In the genomic region with DNA sequence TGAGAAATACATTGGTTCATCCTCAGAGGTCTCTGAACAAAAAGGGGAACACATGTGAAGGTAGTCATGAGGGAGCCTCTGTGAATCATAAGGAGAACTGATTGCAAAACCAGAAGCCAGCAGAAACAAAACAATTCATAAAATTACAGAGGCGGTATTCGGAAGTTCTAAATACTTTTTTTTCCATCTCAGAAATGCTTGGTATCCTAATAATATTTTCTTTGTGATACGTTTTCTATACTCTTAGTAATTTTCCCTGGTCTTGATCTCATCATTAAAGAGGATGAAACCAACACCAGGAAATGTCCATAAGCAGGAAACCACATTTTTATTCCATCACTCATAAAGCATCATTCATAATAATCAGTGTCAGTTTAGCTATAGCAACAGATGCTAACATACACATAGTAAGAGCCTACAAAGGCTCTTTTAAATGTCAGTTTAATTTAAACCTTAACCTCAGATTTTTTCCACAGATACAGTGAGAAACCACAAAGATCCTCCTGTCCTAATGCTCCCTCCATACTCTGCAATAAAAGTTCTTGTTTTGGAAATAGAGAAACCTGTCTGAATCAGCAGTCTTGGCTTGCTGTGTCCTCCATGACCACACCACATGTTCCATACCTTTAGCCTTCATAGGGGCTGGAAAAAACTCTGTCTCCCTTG, we compare ENCODE assay signal across 1 cellular context.
TF ChIP-seq lines count a peak whose summit lies in the region.

No MANE protein-coding gene starts in this region.

TF ChIP-seq in K562, 482 proteins besides CTCF, POLR2A, EP300 and RAD21 (continued from another document and continues in another):
- no peak for TF ChIP-seq HINFP (tag; conservative IDR thresholded peaks at IDR 0.05; ENCODE audit: low read depth)
- TF ChIP-seq RFX1 (IDR thresholded peaks at IDR 0.05) = peak; percentile 45; the same call in 1 of the 2 replicates
- TF ChIP-seq ZNF830 (CRISPR knock-in tag; IDR thresholded peaks at IDR 0.05) = no peak
- no peak for TF ChIP-seq PHF8 (IDR thresholded peaks at IDR 0.05; ENCODE audit: borderline replicate concordance, low read length)
- TF ChIP-seq MAFG (tag; conservative IDR thresholded peaks at IDR 0.05) = peak; percentile 23; the same call in 1 of the 2 replicates
- no peak for TF ChIP-seq NR2F6 (CRISPR knock-in tag; IDR thresholded peaks at IDR 0.05)
- no peak for TF ChIP-seq SAFB (IDR thresholded peaks at IDR 0.05; ENCODE audit: borderline replicate concordance, low read depth, low read length)
- TF ChIP-seq, protein P1, sequence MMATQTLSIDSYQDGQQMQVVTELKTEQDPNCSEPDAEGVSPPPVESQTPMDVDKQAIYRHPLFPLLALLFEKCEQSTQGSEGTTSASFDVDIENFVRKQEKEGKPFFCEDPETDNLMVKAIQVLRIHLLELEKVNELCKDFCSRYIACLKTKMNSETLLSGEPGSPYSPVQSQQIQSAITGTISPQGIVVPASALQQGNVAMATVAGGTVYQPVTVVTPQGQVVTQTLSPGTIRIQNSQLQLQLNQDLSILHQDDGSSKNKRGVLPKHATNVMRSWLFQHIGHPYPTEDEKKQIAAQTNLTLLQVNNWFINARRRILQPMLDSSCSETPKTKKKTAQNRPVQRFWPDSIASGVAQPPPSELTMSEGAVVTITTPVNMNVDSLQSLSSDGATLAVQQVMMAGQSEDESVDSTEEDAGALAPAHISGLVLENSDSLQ (IDR thresholded peaks at IDR 0.05) = peak; percentile 80
- TF ChIP-seq FOSL1 (tag; conservative IDR thresholded peaks at IDR 0.05) = peak; percentile 78
- TF ChIP-seq NR2C1 (IDR thresholded peaks at IDR 0.05) = no peak
- peak; percentile 38; the same call in 1 of the 2 replicates for TF ChIP-seq NR2C1 (tag; IDR thresholded peaks at IDR 0.05)
- 0 out of 4 replicates have a peak, but pooled peaks of 1 of the 2 experiments have one; percentile 33 for TF ChIP-seq MLLT1 (IDR thresholded peaks at IDR 0.05)
- no peak for TF ChIP-seq RB1 (IDR thresholded peaks at IDR 0.05; ENCODE audit: low read depth)
- no peak for TF ChIP-seq ZC3H4 (CRISPR knock-in tag; IDR thresholded peaks at IDR 0.05; ENCODE audit: borderline replicate concordance)
- 0 out of 2 replicates have a peak, but pooled peaks have one; percentile 17 for TF ChIP-seq ZFX (CRISPR knock-in tag; IDR thresholded peaks at IDR 0.05)
- TF ChIP-seq MCM3 (IDR thresholded peaks at IDR 0.05) = no peak
- no peak for TF ChIP-seq PYGO2 (tag; IDR thresholded peaks at IDR 0.05)
- TF ChIP-seq GABPA (tag; conservative IDR thresholded peaks at IDR 0.05; ENCODE audit: low read depth) = peak; percentile 60
- TF ChIP-seq MNT (conservative IDR thresholded peaks at IDR 0.05) = 0 out of 4 replicates have a peak, but pooled peaks of 1 of the 2 experiments have one; percentile 10
- TF ChIP-seq SRF (CRISPR knock-in tag; IDR thresholded peaks at IDR 0.05) = peak in 1 of 2 experiments; percentile 48; a peak in 1 of 4 replicates
- peak; percentile 55; the same call in 1 of the 2 replicates for TF ChIP-seq RNF2 (IDR thresholded peaks at IDR 0.05)
- no peak for TF ChIP-seq PBX2 (CRISPR knock-in tag; IDR thresholded peaks at IDR 0.05; ENCODE audit: low read depth)
- peak; percentile 80 for TF ChIP-seq PBX2 (tag; conservative IDR thresholded peaks at IDR 0.05; ENCODE audit: low read depth)
- TF ChIP-seq DIDO1 (tag; IDR thresholded peaks at IDR 0.05; ENCODE audit: low read depth) = no peak
- TF ChIP-seq ZNF766 (CRISPR knock-in tag; conservative IDR thresholded peaks at IDR 0.05) = peak; percentile 21; the same call in 1 of the 2 replicates
- TF ChIP-seq CEBPB (tag; IDR thresholded peaks at IDR 0.05) = peak; percentile 69
- no peak for TF ChIP-seq RHOXF2B (CRISPR knock-in tag; conservative IDR thresholded peaks at IDR 0.05)
- peak; percentile 59; the same call in 1 of the 2 replicates for TF ChIP-seq MYNN (IDR thresholded peaks at IDR 0.05)
- TF ChIP-seq MYNN (CRISPR knock-in tag; IDR thresholded peaks at IDR 0.05) = no peak
- TF ChIP-seq SOX6 (IDR thresholded peaks at IDR 0.05) = peak; percentile 17; the same call in 1 of the 2 replicates
- peak; percentile 20; the same call in 1 of the 2 replicates for TF ChIP-seq JUND (IDR thresholded peaks at IDR 0.05; ENCODE audit: borderline replicate concordance, low read depth, low read length)
- no peak for TF ChIP-seq JUND (tag; IDR thresholded peaks at IDR 0.05; ENCODE audit: borderline replicate concordance, low read depth, low read length)
- TF ChIP-seq VEZF1 (CRISPR knock-in tag; IDR thresholded peaks at IDR 0.05) = no peak
- TF ChIP-seq NFE2L1 (tag; IDR thresholded peaks at IDR 0.05; ENCODE audit: borderline replicate concordance, low read depth) = no peak
- TF ChIP-seq MYBL2 (IDR thresholded peaks at IDR 0.05; ENCODE audit: low read depth) = no peak
- no peak for TF ChIP-seq MYBL2 (CRISPR knock-in tag; IDR thresholded peaks at IDR 0.05; ENCODE audit: borderline replicate concordance)
- TF ChIP-seq, protein P2, sequence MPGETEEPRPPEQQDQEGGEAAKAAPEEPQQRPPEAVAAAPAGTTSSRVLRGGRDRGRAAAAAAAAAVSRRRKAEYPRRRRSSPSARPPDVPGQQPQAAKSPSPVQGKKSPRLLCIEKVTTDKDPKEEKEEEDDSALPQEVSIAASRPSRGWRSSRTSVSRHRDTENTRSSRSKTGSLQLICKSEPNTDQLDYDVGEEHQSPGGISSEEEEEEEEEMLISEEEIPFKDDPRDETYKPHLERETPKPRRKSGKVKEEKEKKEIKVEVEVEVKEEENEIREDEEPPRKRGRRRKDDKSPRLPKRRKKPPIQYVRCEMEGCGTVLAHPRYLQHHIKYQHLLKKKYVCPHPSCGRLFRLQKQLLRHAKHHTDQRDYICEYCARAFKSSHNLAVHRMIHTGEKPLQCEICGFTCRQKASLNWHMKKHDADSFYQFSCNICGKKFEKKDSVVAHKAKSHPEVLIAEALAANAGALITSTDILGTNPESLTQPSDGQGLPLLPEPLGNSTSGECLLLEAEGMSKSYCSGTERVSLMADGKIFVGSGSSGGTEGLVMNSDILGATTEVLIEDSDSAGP (CRISPR knock-in tag; IDR thresholded peaks at IDR 0.05) = no peak
- no peak for TF ChIP-seq PURB (CRISPR knock-in tag; IDR thresholded peaks at IDR 0.05; ENCODE audit: low read depth)
- TF ChIP-seq TARDBP (IDR thresholded peaks at IDR 0.05) = no peak
- TF ChIP-seq GTF2F1 (IDR thresholded peaks at IDR 0.05; ENCODE audit: low read depth, low read length) = no peak
- peak; percentile 48; the same call in 1 of the 2 replicates for TF ChIP-seq LEF1 (IDR thresholded peaks at IDR 0.05)
- TF ChIP-seq FOXJ2 (tag; IDR thresholded peaks at IDR 0.05) = peak; percentile 74
- TF ChIP-seq ASH1L (IDR thresholded peaks at IDR 0.05; ENCODE audit: borderline replicate concordance, low read depth, partially characterized antibody) = no peak
- no peak for TF ChIP-seq ZBTB43 (CRISPR knock-in tag; IDR thresholded peaks at IDR 0.05)
- TF ChIP-seq PHF20 (IDR thresholded peaks at IDR 0.05; ENCODE audit: partially characterized antibody) = no peak
- TF ChIP-seq ATF1 (CRISPR knock-in tag; IDR thresholded peaks at IDR 0.05) = no peak
- TF ChIP-seq ATF1 (tag; IDR thresholded peaks at IDR 0.05) = peak; percentile 10; the same call in 1 of the 2 replicates
- no peak for TF ChIP-seq MYC (IDR thresholded peaks at IDR 0.05; ENCODE audit: low read depth, low read length)
- TF ChIP-seq MYC (CRISPR knock-in tag; IDR thresholded peaks at IDR 0.05; ENCODE audit: borderline replicate concordance, low read depth) = no peak
- no peak for TF ChIP-seq ID3 (CRISPR knock-in tag; IDR thresholded peaks at IDR 0.05)
- peak; percentile 85 for TF ChIP-seq ID3 (tag; IDR thresholded peaks at IDR 0.05)
- TF ChIP-seq ZNF395 (CRISPR knock-in tag; IDR thresholded peaks at IDR 0.05) = 0 out of 2 replicates have a peak, but pooled peaks have one; percentile 63
- TF ChIP-seq ILK (tag; IDR thresholded peaks at IDR 0.05; ENCODE audit: borderline replicate concordance, low read depth) = no peak
- 0 out of 4 replicates have a peak, but pooled peaks of 1 of the 2 experiments have one; percentile 16 for TF ChIP-seq MAZ (CRISPR knock-in tag; conservative IDR thresholded peaks at IDR 0.05 in 1 of 2, IDR thresholded peaks at IDR 0.05 in 1 of 2)
